In the genomic region with DNA sequence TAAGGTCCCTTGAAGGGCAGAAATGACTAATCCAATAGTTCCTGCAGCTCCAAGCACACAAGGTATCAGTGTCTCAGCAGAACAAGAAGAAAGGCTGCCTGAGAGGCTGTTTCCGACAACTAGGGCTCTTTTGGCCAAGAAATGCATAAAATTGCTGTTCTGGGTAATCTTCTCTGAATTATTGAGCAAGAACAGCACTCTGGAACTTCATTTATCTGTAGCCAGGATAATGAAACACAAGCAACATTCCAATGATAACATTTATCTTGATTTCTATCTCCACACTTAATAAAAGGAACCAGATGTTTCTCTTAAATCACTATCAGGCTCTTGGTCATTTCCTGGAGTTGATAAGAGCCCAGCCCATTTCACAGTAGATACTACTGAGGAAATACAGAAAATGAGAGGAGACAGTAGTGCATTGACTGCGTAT, we compare ENCODE assay signal across 20 cellular contexts. TPM values are rescaled to one million over a fixed set of nuclear protein-coding genes. Genes with fewer than 3 reads are reported as not detected.
DNase-seq lines count a peak whose midpoint lies in the region; ATAC-seq, FAIRE-seq and TF ChIP-seq lines count a peak whose summit lies in the region.
"Had no signal": no experiment of that assay in that cellular context is flagged by ENCODE, and none has a peak within 500 bp of the region (broad histone marks: within the 10 kb centered on the region; RNA-seq: fewer than 3 reads in every experiment).

No MANE protein-coding gene starts in this region.

- in situ Hi-C loops in HepG2 (cut with HindIII; ENCODE audit: extremely low pct_ligation_motif_present, low pct_unique_long_range_greater_than_20kb), result no loop called here
- in situ Hi-C loops in astrocyte of the spinal cord (cut with HindIII; ENCODE audit: low sequenced_read_pairs), result no loop called here

- H3K36me3 ChIP-seq in HepG2 (replicated peaks in 1 of 2; ENCODE audit: control insufficient read depth in 1 of 2, insufficient read depth in 2 of 2, low read length in 2 of 2) (no peaks in the 10 kb centered on the region), right lobe of liver (no peaks in the 10 kb centered on the region), gastroesophageal sphincter (no peaks in the 10 kb centered on the region), upper lobe of right lung (no peaks in the 10 kb centered on the region)

- H3K9ac ChIP-seq in HepG2 (ENCODE audit: insufficient read depth, low read depth, low read length), result no peak overlapping the region

- no TSS peak for BruUV-seq in HepG2 (replicated peaks; lab: Mats Ljungman, UMichigan)

- H3K4me1 ChIP-seq in HepG2 (ENCODE audit: insufficient read depth, low read length), result no peaks in the 10 kb centered on the region
- peaks cover 0 to 5% (median 0%) of the 10 kb centered on the region in 4 donors for H3K4me1 ChIP-seq in right lobe of liver
- no peaks in the 10 kb centered on the region for H3K4me1 ChIP-seq in gastroesophageal sphincter
- peaks cover 36% of the 10 kb centered on the region for H3K4me1 ChIP-seq in upper lobe of right lung

- TF ChIP-seq EP300 in HepG2 (IDR thresholded peaks at IDR 0.05; ENCODE audit: low read depth in 2 of 2, low read length in 2 of 2) (no peak), HepG2 (CRISPR knock-in tag; IDR thresholded peaks at IDR 0.05; ENCODE audit: borderline replicate concordance) (no peak), gastroesophageal sphincter (IDR thresholded peaks at IDR 0.05) (no peak)

- H3K9me3 ChIP-seq in HepG2 (ENCODE audit: low read length) (peaks cover 9% of the 10 kb centered on the region), right lobe of liver (no peaks in the 10 kb centered on the region), gastroesophageal sphincter (no peaks in the 10 kb centered on the region), upper lobe of right lung (no peaks in the 10 kb centered on the region)
- H3K9me3 ChIP-seq: mucosa of descending colon had no signal

- no peak overlapping the region for H3K4me2 ChIP-seq in HepG2 (ENCODE audit: low read depth, low read length)
- H3K4me2 ChIP-seq: smooth muscle cell had no signal

- no peak for FAIRE-seq in HepG2 (lab: Jason Lieb, UNC)
- FAIRE-seq: A204.1, keratinocyte had no signal

- no peak for ATAC-seq in HepG2
- ATAC-seq in right lobe of liver, result no peak
- ATAC-seq in gastroesophageal sphincter, result peak; percentile 71
- peak; percentile 33 for ATAC-seq in upper lobe of right lung
- ATAC-seq in GM19324 (IDR thresholded peaks at IDR 0.05; ENCODE audit: low FRiP score, unreplicated experiment), result no peak
- ATAC-seq: HCT116, mucosa of descending colon had no signal

- no peak overlapping the region for H3K27ac ChIP-seq in HepG2 (ENCODE audit: extremely low read length, insufficient read depth, low read length)
- H3K27ac ChIP-seq in right lobe of liver, result no peak overlapping the region
- no peak overlapping the region for H3K27ac ChIP-seq in gastroesophageal sphincter
- no peak overlapping the region for H3K27ac ChIP-seq in upper lobe of right lung
- H3K27ac ChIP-seq: RWPE1 had no signal

- intact Hi-C loops in HepG2 (cut with micrococcal nuclease; ENCODE audit: unreplicated experiment) (no loop called here), right lobe of liver (cut with DNase I) (no loop called here), upper lobe of right lung (cut with DNase I) (no loop called here)

- no peak for TF ChIP-seq RAD21 in HepG2 (CRISPR knock-in tag; IDR thresholded peaks at IDR 0.05)

- WGBS in HepG2 (ENCODE audit: low lambda C conversion rate), result 29% methylated on average over 2 of the region's 2 CpGs
- 40% methylated on average over 2 of the region's 2 CpGs for WGBS in right lobe of liver (ENCODE audit: insufficient coverage, low coverage, low lambda C conversion rate, missing lambda C conversion rate)
- 66 to 80% methylated on average over 2 of the region's 2 CpGs for WGBS in gastroesophageal sphincter (ENCODE audit: low coverage in 1 of 2), 2 donors

- H3K27me3 ChIP-seq in HepG2 (ENCODE audit: control insufficient read depth in 1 of 2, insufficient read depth in 2 of 2, low read length in 2 of 2), result no peaks in the 10 kb centered on the region
- no peaks in the 10 kb centered on the region for H3K27me3 ChIP-seq in right lobe of liver
- no peaks in the 10 kb centered on the region for H3K27me3 ChIP-seq in gastroesophageal sphincter
- H3K27me3 ChIP-seq in upper lobe of right lung, result no peaks in the 10 kb centered on the region

- CTCF ChIA-PET in HepG2 (lab: Yijun Ruan, JAX; ENCODE audit: low intra/inter-chr PET ratio, low total read pairs), result no interaction called here

- TF ChIP-seq POLR2A in HepG2 (IDR thresholded peaks at IDR 0.05; ENCODE audit: insufficient read depth in 1 of 2, low read depth in 2 of 2, low read length in 2 of 2) (no peak), right lobe of liver (IDR thresholded peaks at IDR 0.05) (no peak), gastroesophageal sphincter (IDR thresholded peaks at IDR 0.05) (no peak)

- no peaks in the 10 kb centered on the region for H3K79me2 ChIP-seq in HepG2 (ENCODE audit: insufficient read depth, low read length)

- H3K4me3 ChIP-seq in HepG2 (replicated peaks in 1 of 3; ENCODE audit: insufficient read depth in 1 of 3, low read depth in 2 of 3, low read length in 3 of 3) (no peak overlapping the region), right lobe of liver (no peak overlapping the region), astrocyte of the spinal cord (ENCODE audit: low read depth, low read length) (no peak overlapping the region), gastroesophageal sphincter (no peak overlapping the region), upper lobe of right lung (no peak overlapping the region)
- H3K4me3 ChIP-seq: mucosa of descending colon, smooth muscle cell had no signal

- DNase-seq in HepG2 (ENCODE audit: low spot score), result no peak
- no peak for DNase-seq in right lobe of liver
- peak; percentile 48 for DNase-seq in astrocyte of the spinal cord (ENCODE audit: low read depth, low spot score)
- DNase-seq in upper lobe of right lung, result no peak
- no peak for DNase-seq in HPDE6-E6E7 (ENCODE audit: extremely low spot score)
- no peak for DNase-seq in stimulated activated naive CD4-positive, alpha-beta T cell treated with Interleukin-2 at 50 U/mL for 16 hours (lab: John Stamatoyannopoulos, UW)
- DNase-seq: activated CD4-positive, CD25-positive, alpha-beta regulatory T cell; activated gamma-delta T cell treated with Interleukin-2 at 50 U/mL for 16 hours; effector memory CD4-positive, alpha-beta T cell; mucosa of descending colon; NCI-H1092; occipital lobe; T-helper 1 cell had no signal

- no peaks in the 10 kb centered on the region for H4K20me1 ChIP-seq in HepG2 (ENCODE audit: insufficient read depth, low read length)

- POLR2A ChIA-PET in HepG2 (lab: Yijun Ruan, JAX), result no interaction called here

- TF ChIP-seq CTCF in HepG2 (CRISPR knock-in tag; IDR thresholded peaks at IDR 0.05) (no peak), right lobe of liver (IDR thresholded peaks at IDR 0.05) (no peak), astrocyte of the spinal cord (IDR thresholded peaks at IDR 0.05; ENCODE audit: low read depth, low read length) (no peak), gastroesophageal sphincter (IDR thresholded peaks at IDR 0.05) (no peak), upper lobe of right lung (IDR thresholded peaks at IDR 0.05) (no peak)

- no peak overlapping the region for H2AFZ ChIP-seq in HepG2 (ENCODE audit: low read length)

RNA-seq across cellular contexts. Expression of a gene that starts 17.0 kb away (rescaled TPM):
- total RNA-seq in HepG2 (2016; rRNA removed; fragmentation: Illumina TruSeq; extraction: Trizol) (31.9 and 35.7 TPM in 2 replicates), right lobe of liver (10 to 100 TPM; 12.0 to 22.4 (median 18.4) TPM), gastroesophageal sphincter (10 to 100 TPM; 23.0 to 39.2 (median 25.7) TPM), upper lobe of right lung (18.6 TPM)
- total RNA-seq in HepG2 (2016; cell fraction: cytosol; rRNA removed; fragmentation: Illumina TruSeq; extraction: Trizol; ENCODE audit: low read depth), result 8.8 and 9.3 TPM in 2 replicates
- total RNA-seq in HepG2 (2016; cell fraction: insoluble cytoplasmic fraction; rRNA removed; fragmentation: Illumina TruSeq; extraction: Trizol), result 35.1 and 35.8 TPM in 2 replicates
- total RNA-seq in HepG2 (2016; cell fraction: membrane; rRNA removed; fragmentation: Illumina TruSeq; extraction: Trizol), result 12.0 and 14.2 TPM in 2 replicates
- total RNA-seq in HepG2 (2016; cell fraction: nucleus; rRNA removed; fragmentation: Illumina TruSeq; extraction: Trizol), result 36.5 and 38.2 TPM in 2 replicates
- 20.7 and 25.8 TPM in 2 replicates for polyA plus RNA-seq in HepG2 (2011; rRNA removed)
- polyA plus RNA-seq in HepG2 (2011; cell fraction: cytosol; rRNA removed), result 13.1 and 18.4 TPM in 2 replicates
- polyA plus RNA-seq in HepG2 (2011; cell fraction: nucleus; rRNA removed), result 45.4 and 46.7 TPM in 2 replicates
- polyA plus RNA-seq in HepG2 (2012), result 43.3 and 56.0 TPM in 2 replicates
- 5.2 and 6.3 TPM in 2 replicates for polyA plus RNA-seq in HepG2 (2016; cell fraction: cytosol; fragmentation: Illumina TruSeq; extraction: Trizol; ENCODE audit: low read depth)
- 36.1 and 36.2 TPM in 2 replicates for polyA plus RNA-seq in HepG2 (2016; cell fraction: insoluble cytoplasmic fraction; fragmentation: Illumina TruSeq; extraction: Trizol; ENCODE audit: low read depth)
- polyA plus RNA-seq in HepG2 (2016; cell fraction: membrane; fragmentation: Illumina TruSeq; extraction: Trizol; ENCODE audit: low read depth), result 8.4 and 9.7 TPM in 2 replicates
- polyA plus RNA-seq in HepG2 (2016; cell fraction: nucleus; fragmentation: Illumina TruSeq; extraction: Trizol; ENCODE audit: insufficient read depth, low read depth), result 31.0 and 33.2 TPM in 2 replicates
- polyA minus RNA-seq in HepG2 (2011; rRNA and poly(A)+ RNA removed; ENCODE audit: low replicate concordance), result 2.2 and 5.5 TPM in 2 replicates
- polyA minus RNA-seq in HepG2 (2011; cell fraction: cytosol; rRNA and poly(A)+ RNA removed), result 8.7 and 13.5 TPM in 2 replicates
- polyA minus RNA-seq in HepG2 (2011; cell fraction: nucleus; rRNA and poly(A)+ RNA removed), result 115 and 125 TPM in 2 replicates

RNA-seq across cellular contexts. Expression of a gene that starts 44.9 kb away (rescaled TPM):
- total RNA-seq in HepG2 (2016; rRNA removed; fragmentation: Illumina TruSeq; extraction: Trizol) (46.6 and 64.2 TPM in 2 replicates), right lobe of liver (10 to 100 TPM; 16.0 to 55.4 (median 25.6) TPM), gastroesophageal sphincter (10 to 100 TPM; 16.8 to 64.8 (median 28.2) TPM), upper lobe of right lung (26.2 TPM)
- total RNA-seq in HepG2 (2016; cell fraction: cytosol; rRNA removed; fragmentation: Illumina TruSeq; extraction: Trizol; ENCODE audit: low read depth), result 18.6 and 18.8 TPM in 2 replicates
- total RNA-seq in HepG2 (2016; cell fraction: insoluble cytoplasmic fraction; rRNA removed; fragmentation: Illumina TruSeq; extraction: Trizol), result 47.3 and 58.6 TPM in 2 replicates
- 51.6 and 55.2 TPM in 2 replicates for total RNA-seq in HepG2 (2016; cell fraction: membrane; rRNA removed; fragmentation: Illumina TruSeq; extraction: Trizol)
- total RNA-seq in HepG2 (2016; cell fraction: nucleus; rRNA removed; fragmentation: Illumina TruSeq; extraction: Trizol), result 40.8 and 41.0 TPM in 2 replicates
- polyA plus RNA-seq in HepG2 (2011; rRNA removed), result 53.3 and 54.2 TPM in 2 replicates
- 29.8 and 53.6 TPM in 2 replicates for polyA plus RNA-seq in HepG2 (2011; cell fraction: cytosol; rRNA removed)
- polyA plus RNA-seq in HepG2 (2011; cell fraction: nucleus; rRNA removed), result 29.7 and 44.8 TPM in 2 replicates
- polyA plus RNA-seq in HepG2 (2012), result 130 and 149 TPM in 2 replicates
- 17.0 and 17.2 TPM in 2 replicates for polyA plus RNA-seq in HepG2 (2016; cell fraction: cytosol; fragmentation: Illumina TruSeq; extraction: Trizol; ENCODE audit: low read depth)
- 63.4 and 71.3 TPM in 2 replicates for polyA plus RNA-seq in HepG2 (2016; cell fraction: insoluble cytoplasmic fraction; fragmentation: Illumina TruSeq; extraction: Trizol; ENCODE audit: low read depth)
- 31.4 and 33.0 TPM in 2 replicates for polyA plus RNA-seq in HepG2 (2016; cell fraction: membrane; fragmentation: Illumina TruSeq; extraction: Trizol; ENCODE audit: low read depth)
- 62.8 and 69.5 TPM in 2 replicates for polyA plus RNA-seq in HepG2 (2016; cell fraction: nucleus; fragmentation: Illumina TruSeq; extraction: Trizol; ENCODE audit: insufficient read depth, low read depth)
- polyA minus RNA-seq in HepG2 (2011; rRNA and poly(A)+ RNA removed; ENCODE audit: low replicate concordance), result 5.0 and 22.1 TPM in 2 replicates
- polyA minus RNA-seq in HepG2 (2011; cell fraction: cytosol; rRNA and poly(A)+ RNA removed), result 62.9 and 76.1 TPM in 2 replicates
- 40.8 and 68.5 TPM in 2 replicates for polyA minus RNA-seq in HepG2 (2011; cell fraction: nucleus; rRNA and poly(A)+ RNA removed)

Comparison
In these comparisons a context has a peak if more than half of its experiments do, and no peak if none do; other contexts are left out.
1. ATAC-seq: peak in gastroesophageal sphincter (single experiment) and upper lobe of right lung (single experiment); none in HepG2 (single experiment), right lobe of liver (0 of 4) and GM19324 (single experiment).